Comparison of ENCODE assay signal across 22 cellular contexts in the genomic region with DNA sequence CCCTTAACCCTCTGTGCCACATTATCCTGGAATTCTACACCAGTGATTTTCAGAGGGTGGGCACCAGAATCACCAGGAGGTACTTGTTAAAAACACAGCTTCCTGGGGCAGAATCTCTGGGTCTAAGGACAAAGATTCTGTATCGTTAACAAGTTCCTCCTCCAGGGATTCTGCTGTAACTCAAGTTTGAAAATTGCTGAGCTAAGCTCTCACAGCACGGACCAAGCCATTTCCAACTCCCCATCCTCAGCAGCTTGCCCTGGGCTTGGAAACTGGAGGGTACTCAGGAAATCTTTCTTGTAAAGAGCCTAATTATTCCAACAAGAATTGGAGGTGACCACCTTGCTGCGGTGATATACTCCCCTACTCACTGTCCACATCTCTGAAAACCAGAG. TPM values are rescaled to one million over a fixed set of nuclear protein-coding genes. Genes with fewer than 3 reads are reported as not detected.
DNase-seq lines count a peak whose midpoint lies in the region; ATAC-seq, FAIRE-seq and TF ChIP-seq lines count a peak whose summit lies in the region.
"Had no signal": no experiment of that assay in that cellular context is flagged by ENCODE, and none has a peak within 500 bp of the region (broad histone marks: within the 10 kb centered on the region; RNA-seq: fewer than 3 reads in every experiment).

No MANE protein-coding gene starts in this region.

- DNase-seq in GM23248 (no peak), PC-3 (no peak), nephron progenitor cell (no peak), small intestine (no peak)
- no peak for DNase-seq in activated T-cell treated with anti-CD3 and anti-CD28 coated beads, Interleukin-2, amount 50 U/mL, for 24 hours
- DNase-seq: ACHN; BE2C; C1 segment of cervical spinal cord; CD4-positive, CD25-positive, alpha-beta regulatory T cell; CD8-positive, alpha-beta memory T cell; COR-L47; DMS 273 treated with DMSO at 0.1 percent for 48 hours; GOT3; H7; KG1 had no signal

- H3K36me3 ChIP-seq in GM23248 (ENCODE audit: low read depth) (no peaks in the 10 kb centered on the region), PC-3 (ENCODE audit: low read depth, low read length) (no peaks in the 10 kb centered on the region), small intestine (ENCODE audit: control insufficient read depth in 2 of 2, insufficient read depth in 2 of 2, low read length in 2 of 2) (peaks cover 0 to 3% of the 10 kb centered on the region in 2 donors)
- H3K36me3 ChIP-seq: BE2C had no signal

- H4K20me1 ChIP-seq in GM23248 (ENCODE audit: insufficient read depth) (no peaks in the 10 kb centered on the region), PC-3 (ENCODE audit: low read length) (no peaks in the 10 kb centered on the region)

- intact Hi-C loops in PC-3 (cut with micrococcal nuclease): loop anchor here (2.0 to 5.0 kb wide), 2 partner anchors 14 to 34 kb away; no protein-coding TSS in a partner anchor

- H3K27ac ChIP-seq in GM23248 (peak overlapping the region; percentile 42), PC-3 (ENCODE audit: low read length) (peak overlapping the region; percentile 85), small intestine (ENCODE audit: low read depth in 1 of 2, low read length in 1 of 2) (peak overlapping the region; percentile 46 to 70)
- H3K27ac ChIP-seq: HL-60 had no signal

- H3K27me3 Mint-ChIP-seq in nephron progenitor cell (ENCODE audit: low read depth, poor library complexity): peaks cover 29% of the 10 kb centered on the region
- no peaks in the 10 kb centered on the region for H3K27me3 Mint-ChIP-seq in activated T-cell treated with anti-CD3 and anti-CD28 coated beads, Interleukin-2, amount 50 U/mL, for 24 hours
- H3K27me3 Mint-ChIP-seq: CD4-positive, CD25-positive, alpha-beta regulatory T cell; CD8-positive, alpha-beta memory T cell; IgD-negative memory B cell had no signal

- peaks cover 30% of the 10 kb centered on the region for H3K4me1 Mint-ChIP-seq in nephron progenitor cell
- no peaks in the 10 kb centered on the region for H3K4me1 Mint-ChIP-seq in activated T-cell treated with anti-CD3 and anti-CD28 coated beads, Interleukin-2, amount 50 U/mL, for 24 hours (ENCODE audit: low read depth)
- H3K4me1 Mint-ChIP-seq: CD8-positive, alpha-beta memory T cell; IgD-negative memory B cell had no signal

- H3K79me2 ChIP-seq in GM23248 (ENCODE audit: insufficient read depth): no peaks in the 10 kb centered on the region
- no peaks in the 10 kb centered on the region for H3K79me2 ChIP-seq in PC-3 (ENCODE audit: low read length)

- no peaks in the 10 kb centered on the region for H3K36me3 Mint-ChIP-seq in nephron progenitor cell (ENCODE audit: low read depth)
- H3K36me3 Mint-ChIP-seq in activated T-cell treated with anti-CD3 and anti-CD28 coated beads, Interleukin-2, amount 50 U/mL, for 24 hours (ENCODE audit: low read depth): peaks cover 73% of the 10 kb centered on the region

- no peaks in the 10 kb centered on the region for H3K9me3 Mint-ChIP-seq in nephron progenitor cell
- no peaks in the 10 kb centered on the region for H3K9me3 Mint-ChIP-seq in activated T-cell treated with anti-CD3 and anti-CD28 coated beads, Interleukin-2, amount 50 U/mL, for 24 hours
- H3K9me3 Mint-ChIP-seq: CD8-positive, alpha-beta memory T cell had no signal

- TF ChIP-seq CTCF in PC-3 (conservative IDR thresholded peaks at IDR 0.05; ENCODE audit: low read depth, low read length) (no peak), nephron progenitor cell (IDR thresholded peaks at IDR 0.05) (no peak)

- WGBS in GM23248 (ENCODE audit: low coverage in 1 of 2, low lambda C conversion rate in 2 of 2, missing lambda C conversion rate in 2 of 2), 2 experiments: 96 to 100% methylated on average over 3 of the region's 3 CpGs
- 70 to 89% (median 77%) methylated on average over 3 of the region's 3 CpGs for WGBS in small intestine, 3 donors

- no peak for FAIRE-seq in small intestine (lab: Jason Lieb, UNC)
- FAIRE-seq: G401.6, GM18507 had no signal

- peaks cover 14% of the 10 kb centered on the region for H3K4me1 ChIP-seq in GM23248 (ENCODE audit: insufficient read depth)
- peaks cover 34% of the 10 kb centered on the region for H3K4me1 ChIP-seq in PC-3 (ENCODE audit: insufficient read depth, low read length)
- H3K4me1 ChIP-seq in small intestine (ENCODE audit: control insufficient read depth in 2 of 2, insufficient read depth in 1 of 2, low read depth in 1 of 2, low read length in 1 of 2): peaks cover 3 to 12% of the 10 kb centered on the region in 2 donors

- in situ Hi-C loops in GM23248 (cut with MboI): no loop called here

- H3K4me3 Mint-ChIP-seq in nephron progenitor cell: no peak overlapping the region
- no peak overlapping the region for H3K4me3 Mint-ChIP-seq in activated T-cell treated with anti-CD3 and anti-CD28 coated beads, Interleukin-2, amount 50 U/mL, for 24 hours
- H3K4me3 Mint-ChIP-seq: CD8-positive, alpha-beta memory T cell; IgD-negative memory B cell had no signal

- H3K27me3 ChIP-seq in GM23248 (replicated peaks; ENCODE audit: insufficient read depth) (no peaks in the 10 kb centered on the region), PC-3 (ENCODE audit: low read length) (no peaks in the 10 kb centered on the region), small intestine (ENCODE audit: control insufficient read depth in 2 of 2, insufficient read depth in 2 of 2, low read length in 2 of 2) (no peaks in the 10 kb centered on the region)
- H3K27me3 ChIP-seq: BE2C had no signal

- CTCF ChIA-PET in PC-3 (lab: Charles Lee): no interaction called here

- H3K9me3 ChIP-seq in GM23248 (ENCODE audit: low read depth) (no peaks in the 10 kb centered on the region), PC-3 (ENCODE audit: low read length) (no peaks in the 10 kb centered on the region), small intestine (ENCODE audit: control insufficient read depth, low read depth) (no peaks in the 10 kb centered on the region)
- H3K9me3 ChIP-seq: BE2C had no signal

- H3K9me2 ChIP-seq in GM23248 (ENCODE audit: insufficient read depth) (no peaks in the 10 kb centered on the region), PC-3 (replicated peaks; ENCODE audit: low read length) (no peaks in the 10 kb centered on the region)

- H2AFZ ChIP-seq in GM23248: no peak overlapping the region
- no peak overlapping the region for H2AFZ ChIP-seq in PC-3 (ENCODE audit: low read length)

- H3K4me3 ChIP-seq in GM23248: no peak overlapping the region
- H3K4me3 ChIP-seq in PC-3 (ENCODE audit: low read length): no peak overlapping the region
- no peak overlapping the region for H3K4me3 ChIP-seq in small intestine (ENCODE audit: low read depth in 1 of 2, low read length in 2 of 2)

- H3K27ac Mint-ChIP-seq in nephron progenitor cell: peak overlapping the region; percentile 13
- H3K27ac Mint-ChIP-seq in activated T-cell treated with anti-CD3 and anti-CD28 coated beads, Interleukin-2, amount 50 U/mL, for 24 hours: no peak overlapping the region
- H3K27ac Mint-ChIP-seq: CD4-positive, CD25-positive, alpha-beta regulatory T cell; CD8-positive, alpha-beta memory T cell had no signal

- no TSS peak for BruUV-seq in PC-3 (replicated peaks; lab: Mats Ljungman, UMichigan)

- peak overlapping the region; percentile 0 for H3K4me2 ChIP-seq in GM23248 (ENCODE audit: unreplicated experiment)
- H3K4me2 ChIP-seq in PC-3 (ENCODE audit: low read length): peak overlapping the region; percentile 46

- H3K9ac ChIP-seq in GM23248 (no peak overlapping the region), PC-3 (ENCODE audit: low read length) (peak overlapping the region; percentile 53)

- ATAC-seq in PC-3: no peak
- ATAC-seq in GM19023 (IDR thresholded peaks at IDR 0.05; ENCODE audit: unreplicated experiment): no peak
- ATAC-seq in HG03135 (IDR thresholded peaks at IDR 0.05; ENCODE audit: unreplicated experiment): no peak
- ATAC-seq: HCT116 had no signal

- H3F3A ChIP-seq in GM23248 (ENCODE audit: insufficient read depth) (no peaks in the 10 kb centered on the region), PC-3 (ENCODE audit: low read length, unreplicated experiment) (no peaks in the 10 kb centered on the region)

- POLR2A ChIA-PET in PC-3 (lab: Charles Lee; ENCODE audit: unreplicated experiment): interaction anchor here (0.6 kb wide), 1 partner anchor 122 kb away, joined by 3 read pairs; no protein-coding TSS in a partner anchor

RNA-seq across cellular contexts. Expression of gene TMCO4, which starts 48.8 kb away (rescaled TPM):
- total RNA-seq in GM23248 (2014; rRNA removed; shearing (Covaris generic)): 24.5 and 25.9 TPM in 2 replicates
- polyA plus RNA-seq in GM23248 (2016; fragmentation: Nextera tagmentation; extraction: Ambion mirVana) (10.5 and 10.7 TPM in 2 replicates), small intestine (10 to 100 TPM; 28.6 to 59.0 (median 45.4) TPM)
- 16.0 and 19.7 TPM in 2 replicates for total RNA-seq in PC-3 (2014; rRNA removed)
